10 cellular contexts compared by ENCODE assay signal in genomic region chr11:47918370-47918690, GRCh38.
DNase-seq lines count a peak whose midpoint lies in the region; ATAC-seq lines count a peak whose summit lies in the region.
"Had no signal": no experiment of that assay in that cellular context is flagged by ENCODE, and none has a peak within 500 bp of the region (broad histone marks: within the 10 kb centered on the region; RNA-seq: fewer than 3 reads in every experiment).

No MANE protein-coding gene starts in this region.

- H3K4me1 ChIP-seq in thymus (ENCODE audit: control insufficient read depth, insufficient read depth, low read length): peaks cover 74% of the 10 kb centered on the region

- H3K27ac ChIP-seq in thymus (ENCODE audit: low read depth): peak overlapping the region; percentile 91

- no peaks in the 10 kb centered on the region for H3K27me3 Mint-ChIP-seq in activated naive CD4-positive, alpha-beta T cell treated with anti-CD3 and anti-CD28 coated beads, Interleukin-2, amount 50 U/mL, for 24 hours
- no peaks in the 10 kb centered on the region for H3K27me3 Mint-ChIP-seq in activated T-helper 17 cell treated with anti-CD3 and anti-CD28 coated beads, Interleukin-2, amount 50 U/mL, for 72 hours
- peaks cover under 1% of the 10 kb centered on the region for H3K27me3 Mint-ChIP-seq in memory B cell

- no peaks in the 10 kb centered on the region for H3K36me3 ChIP-seq in thymus (ENCODE audit: control insufficient read depth, insufficient read depth)

- 8% methylated on average over 3 of the region's 3 CpGs for WGBS in thymus

- H3K27ac Mint-ChIP-seq in activated naive CD4-positive, alpha-beta T cell treated with anti-CD3 and anti-CD28 coated beads, Interleukin-2, amount 50 U/mL, for 24 hours: peak overlapping the region; percentile 70
- peak overlapping the region; percentile 55 for H3K27ac Mint-ChIP-seq in activated T-helper 17 cell treated with anti-CD3 and anti-CD28 coated beads, Interleukin-2, amount 50 U/mL, for 72 hours
- H3K27ac Mint-ChIP-seq in memory B cell: peak overlapping the region; percentile 99

- H3K9me3 ChIP-seq in thymus (ENCODE audit: control insufficient read depth): no peaks in the 10 kb centered on the region

- H3K36me3 Mint-ChIP-seq in activated naive CD4-positive, alpha-beta T cell treated with anti-CD3 and anti-CD28 coated beads, Interleukin-2, amount 50 U/mL, for 24 hours: no peaks in the 10 kb centered on the region
- no peaks in the 10 kb centered on the region for H3K36me3 Mint-ChIP-seq in activated T-helper 17 cell treated with anti-CD3 and anti-CD28 coated beads, Interleukin-2, amount 50 U/mL, for 72 hours (ENCODE audit: low read depth)
- no peaks in the 10 kb centered on the region for H3K36me3 Mint-ChIP-seq in memory B cell

- peaks cover 64% of the 10 kb centered on the region for H3K4me1 Mint-ChIP-seq in activated naive CD4-positive, alpha-beta T cell treated with anti-CD3 and anti-CD28 coated beads, Interleukin-2, amount 50 U/mL, for 24 hours
- peaks cover 50% of the 10 kb centered on the region for H3K4me1 Mint-ChIP-seq in activated T-helper 17 cell treated with anti-CD3 and anti-CD28 coated beads, Interleukin-2, amount 50 U/mL, for 72 hours
- H3K4me1 Mint-ChIP-seq in memory B cell: peaks cover 68% of the 10 kb centered on the region

- H3K4me3 Mint-ChIP-seq in activated naive CD4-positive, alpha-beta T cell treated with anti-CD3 and anti-CD28 coated beads, Interleukin-2, amount 50 U/mL, for 24 hours: no peak overlapping the region
- H3K4me3 Mint-ChIP-seq in activated T-helper 17 cell treated with anti-CD3 and anti-CD28 coated beads, Interleukin-2, amount 50 U/mL, for 72 hours: peak overlapping the region; percentile 19
- H3K4me3 Mint-ChIP-seq in memory B cell: peak overlapping the region; percentile 56
- H3K4me3 Mint-ChIP-seq: H9 had no signal

- no peaks in the 10 kb centered on the region for H3K27me3 ChIP-seq in thymus (ENCODE audit: control insufficient read depth, insufficient read depth)

- H3K4me3 ChIP-seq in thymus (ENCODE audit: low read length): peak overlapping the region; percentile 30

- DNase-seq in activated naive CD4-positive, alpha-beta T cell treated with anti-CD3 and anti-CD28 coated beads, Interleukin-2, amount 50 U/mL, for 16 hours: no peak
- no peak for DNase-seq in memory B cell (ENCODE audit: low spot score in 2 of 2)
- no peak for DNase-seq in NCI-H1417 treated with DMSO at 0.1 percent for 48 hours (lab: John Stamatoyannopoulos, UW)
- DNase-seq: stimulated activated naive CD8-positive, alpha-beta T cell treated with anti-CD3 and anti-CD28 coated beads, Interleukin-15, Interleukin-2, amounts not matched to agents 100 U/mL and 50 U/mL, for 24 hours had no signal

- no peaks in the 10 kb centered on the region for H3K9me3 Mint-ChIP-seq in activated naive CD4-positive, alpha-beta T cell treated with anti-CD3 and anti-CD28 coated beads, Interleukin-2, amount 50 U/mL, for 24 hours
- no peaks in the 10 kb centered on the region for H3K9me3 Mint-ChIP-seq in activated T-helper 17 cell treated with anti-CD3 and anti-CD28 coated beads, Interleukin-2, amount 50 U/mL, for 72 hours
- H3K9me3 Mint-ChIP-seq in memory B cell: no peaks in the 10 kb centered on the region
- H3K9me3 Mint-ChIP-seq: H9 had no signal

- peak; percentile 2 for ATAC-seq in activated T-helper 17 cell treated with anti-CD3 and anti-CD28 coated beads, Interleukin-2, amount 50 U/mL, for 72 hours (replicated peaks)
- ATAC-seq in memory B cell (ENCODE audit: low read depth) (peak; percentile 8), HG02981 (IDR thresholded peaks at IDR 0.05; ENCODE audit: unreplicated experiment) (no peak), GM21576 (IDR thresholded peaks at IDR 0.05; ENCODE audit: unreplicated experiment) (no peak)
- ATAC-seq: stimulated activated naive CD8-positive, alpha-beta T cell treated with anti-CD3 and anti-CD28 coated beads, Interleukin-15, Interleukin-2, amounts not matched to agents 100 U/mL and 50 U/mL, for 24 hours had no signal

Comparison
In these comparisons a context has a peak if more than half of its experiments do, and no peak if none do; other contexts are left out.
1. ATAC-seq: peak in activated T-helper 17 cell treated with anti-CD3 and anti-CD28 coated beads, Interleukin-2, amount 50 U/mL, for 72 hours (single experiment) and memory B cell (single experiment); none in HG02981 (single experiment) and GM21576 (single experiment).
2. Peak in every context shown above with its lines, with median percentiles within 50 percentile points of each other: H3K27ac Mint-ChIP-seq.